Comparison of ENCODE assay signal across 20 cellular contexts in genomic region chr9:98329904-98330303, GRCh38.
"Had no signal": no experiment of that assay in that cellular context is flagged by ENCODE, and none has a peak within 500 bp of the region (broad histone marks: within the 10 kb centered on the region; RNA-seq: fewer than 3 reads in every experiment).

No MANE protein-coding gene starts in this region.

- H3K27ac Mint-ChIP-seq: activated CD4-positive, alpha-beta T cell treated with anti-CD3 and anti-CD28 coated beads for 36 hours; activated naive CD4-positive, alpha-beta T cell treated with anti-CD3 and anti-CD28 coated beads, Interleukin-2, amount 50 U/mL, for 24 hours; T-cell had no signal

- H3K27ac ChIP-seq: cardiac muscle cell, WERI-Rb-1 had no signal

- H3K4me3 Mint-ChIP-seq: activated CD4-positive, alpha-beta T cell treated with anti-CD3 and anti-CD28 coated beads for 36 hours; activated CD8-positive, alpha-beta T cell treated with anti-CD3 and anti-CD28 coated beads, Interleukin-2, amount 10 ng/mL, durations not matched to agents 7 days and 5 days; activated naive CD4-positive, alpha-beta T cell treated with anti-CD3 and anti-CD28 coated beads, Interleukin-2, amount 50 U/mL, for 24 hours; T-cell had no signal

- H3K4me3 ChIP-seq: cardiac muscle cell had no signal

- DNase-seq: activated CD4-positive, alpha-beta T cell treated with anti-CD3 and anti-CD28 coated beads for 36 hours; activated CD4-positive, alpha-beta T cell treated with anti-CD3 and anti-CD28 coated beads, Interleukin-2, amount 50 U/mL, for 4 hours; activated CD8-positive, alpha-beta memory T cell treated with anti-CD3 and anti-CD28 coated beads, Interleukin-2, amount 50 U/mL, for 48 hours; activated CD8-positive, alpha-beta T cell treated with anti-CD3 and anti-CD28 coated beads, Interleukin-2, amount 10 ng/mL, durations not matched to agents 7 days and 5 days; activated effector memory CD4-positive, alpha-beta T cell treated with Interleukin-2 at 50 U/mL for 16 hours; activated naive CD4-positive, alpha-beta T cell; activated T-cell treated with anti-CD3 and anti-CD28 coated beads, Interleukin-2, amount 50 U/mL, for 1 hour; amygdala; brain microvascular endothelial cell; MM.1S; NCI-H1105; NCI-H1436; NCI-H1694 treated with DMSO at 0.1 percent for 48 hours; NCI-H2029 treated with DMSO at 0.1 percent for 48 hours; NCI-H510A treated with DMSO at 0.1 percent for 48 hours; SIG-M5; T-cell; WERI-Rb-1 had no signal

- H3K9me3 Mint-ChIP-seq: activated naive CD4-positive, alpha-beta T cell treated with anti-CD3 and anti-CD28 coated beads, Interleukin-2, amount 50 U/mL, for 24 hours; T-cell had no signal

- H3K4me1 Mint-ChIP-seq: activated CD4-positive, alpha-beta T cell treated with anti-CD3 and anti-CD28 coated beads for 36 hours; activated naive CD4-positive, alpha-beta T cell treated with anti-CD3 and anti-CD28 coated beads, Interleukin-2, amount 50 U/mL, for 24 hours; T-cell had no signal

- H3K36me3 ChIP-seq: brain microvascular endothelial cell, cardiac muscle cell, WERI-Rb-1 had no signal

- H3K36me3 Mint-ChIP-seq: activated naive CD4-positive, alpha-beta T cell treated with anti-CD3 and anti-CD28 coated beads, Interleukin-2, amount 50 U/mL, for 24 hours; T-cell had no signal

- H3K27me3 Mint-ChIP-seq: activated naive CD4-positive, alpha-beta T cell treated with anti-CD3 and anti-CD28 coated beads, Interleukin-2, amount 50 U/mL, for 24 hours had no signal

- H3K27me3 ChIP-seq: brain microvascular endothelial cell, cardiac muscle cell had no signal
